In the genomic region with DNA sequence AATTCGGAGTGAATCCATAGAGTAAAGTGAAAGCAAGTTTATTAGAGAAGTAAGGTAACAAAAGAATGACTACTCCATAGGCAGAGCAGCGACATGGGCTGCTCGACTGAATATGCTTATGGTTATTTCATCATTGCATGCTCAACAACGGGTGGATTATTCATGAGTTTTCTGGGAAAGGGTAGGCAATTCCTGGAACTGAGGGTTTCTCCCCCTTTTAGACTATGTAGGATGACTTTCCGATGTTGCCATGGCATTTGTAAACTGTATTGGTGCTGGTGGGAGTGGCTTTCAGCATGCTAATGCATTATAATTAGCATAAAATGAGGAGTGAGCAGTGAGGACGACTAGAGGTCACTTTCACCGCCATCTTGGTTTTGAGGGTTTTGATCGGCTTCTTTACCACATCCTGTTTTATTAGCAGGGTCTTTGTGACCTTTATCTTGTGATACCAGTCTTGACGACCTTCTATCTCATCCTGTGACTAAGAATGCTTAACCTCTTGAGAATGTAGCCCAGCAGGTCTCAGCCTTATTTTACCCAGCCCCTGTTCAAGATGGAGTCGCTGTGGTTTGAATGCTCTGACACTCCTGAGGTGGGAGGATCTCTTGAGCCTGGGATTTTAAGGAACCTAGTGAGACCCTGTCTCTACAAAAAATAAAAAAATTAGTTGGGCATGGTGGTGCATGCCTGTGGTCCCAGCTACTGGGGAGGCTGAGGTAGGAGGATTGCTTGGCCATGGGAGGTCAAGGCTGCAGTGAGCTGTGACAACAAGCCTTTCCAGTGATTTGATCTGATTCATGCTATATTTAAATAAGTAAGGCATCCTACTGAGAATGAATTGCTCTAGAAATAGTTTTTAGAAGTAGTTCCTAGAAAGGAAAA, we compare ENCODE assay signal across 24 cellular contexts. TPM values are rescaled to one million over a fixed set of nuclear protein-coding genes. Genes with fewer than 3 reads are reported as not detected.
"Had no signal": no experiment of that assay in that cellular context is flagged by ENCODE, and none has a peak within 500 bp of the region (broad histone marks: within the 10 kb centered on the region; RNA-seq: fewer than 3 reads in every experiment).

No MANE protein-coding gene starts in this region.

- H3K4me1 Mint-ChIP-seq: naive thymus-derived CD4-positive, alpha-beta T cell; stimulated activated memory B cell treated with anti-CD40 and anti-IgM and Interleukin-4, amounts not matched to agents 10 μg/mL and 1 μg/mL and 100 μg/mL, for 72 hours had no signal

- FAIRE-seq: pancreas had no signal

- H3K4me3 Mint-ChIP-seq: naive thymus-derived CD4-positive, alpha-beta T cell; natural killer cell treated with Interleukin-12 subunit alpha and Interleukin-12 subunit beta and Interleukin-15 and Interleukin-18, amount 100 ng/mL, for 72 hours; stimulated activated memory B cell treated with anti-CD40 and anti-IgM and Interleukin-4, amounts not matched to agents 10 μg/mL and 1 μg/mL and 100 μg/mL, for 72 hours; type B pancreatic cell had no signal

- H2AFZ ChIP-seq: hepatocyte had no signal

- H3K36me3 ChIP-seq: left ventricle myocardium inferior, pancreas, right atrium auricular region, right lobe of liver, suprapubic skin, thoracic aorta, tibial artery, vagina had no signal

- H3K27me3 Mint-ChIP-seq: type B pancreatic cell had no signal

- H3K36me3 Mint-ChIP-seq: naive thymus-derived CD4-positive, alpha-beta T cell; natural killer cell treated with Interleukin-12 subunit alpha and Interleukin-12 subunit beta and Interleukin-15 and Interleukin-18, amount 100 ng/mL, for 72 hours; stimulated activated memory B cell treated with anti-CD40 and anti-IgM and Interleukin-4, amounts not matched to agents 10 μg/mL and 1 μg/mL and 100 μg/mL, for 72 hours; type B pancreatic cell had no signal

- H3K4me1 ChIP-seq: left ventricle myocardium inferior, pancreas, right atrium auricular region, right lobe of liver, suprapubic skin, tibial artery, vagina had no signal

- H3K27ac Mint-ChIP-seq: naive thymus-derived CD4-positive, alpha-beta T cell; natural killer cell treated with Interleukin-12 subunit alpha and Interleukin-12 subunit beta and Interleukin-15 and Interleukin-18, amount 100 ng/mL, for 72 hours; stimulated activated memory B cell treated with anti-CD40 and anti-IgM and Interleukin-4, amounts not matched to agents 10 μg/mL and 1 μg/mL and 100 μg/mL, for 72 hours; type B pancreatic cell had no signal

- H3K4me2 ChIP-seq: hepatocyte had no signal

- H3K27ac ChIP-seq: hepatocyte, left ventricle myocardium inferior, pancreas, right atrium auricular region, right lobe of liver, suprapubic skin, thoracic aorta, tibial artery, vagina had no signal

- H3K9me3 ChIP-seq: left ventricle myocardium inferior, mucosa of descending colon, pancreas, right atrium auricular region, right lobe of liver, suprapubic skin, thoracic aorta, tibial artery, vagina had no signal

- H3K4me3 ChIP-seq: hepatocyte, left ventricle myocardium inferior, lung, mucosa of descending colon, pancreas, right atrium auricular region, right lobe of liver, smooth muscle cell, suprapubic skin, thoracic aorta, tibial artery, vagina had no signal

- DNase-seq: islet precursor cell; left ventricle myocardium inferior; midbrain; mucosa of descending colon; naive thymus-derived CD4-positive, alpha-beta T cell; pancreas; posterior cingulate gyrus; right lobe of liver; stimulated activated CD4-positive, alpha-beta T cell treated with anti-CD3 and anti-CD28 coated beads, Interleukin-1b, Interleukin-23, amount 100 ng/mL, for 48 hours; stimulated activated CD4-positive, alpha-beta T cell treated with anti-CD3 and anti-CD28 coated beads, Interleukin-2, amount 100 ng/mL, for 48 hours; stimulated activated CD4-positive, alpha-beta T cell treated with anti-CD3 and anti-CD28 coated beads, Interleukin-4, amount 100 ng/mL, for 4 hours; stimulated activated CD8-positive, alpha-beta memory T cell treated with anti-CD3 and anti-CD28 coated beads, Interleukin-4, amount 100 ng/mL, for 48 hours; stimulated activated naive CD4-positive, alpha-beta T cell treated with Interleukin-2 at 50 U/mL for 16 hours; tibial artery had no signal

- ATAC-seq: mucosa of descending colon; naive thymus-derived CD4-positive, alpha-beta T cell; natural killer cell treated with Interleukin-12 subunit alpha and Interleukin-12 subunit beta and Interleukin-15 and Interleukin-18, amount 100 ng/mL, for 72 hours; pancreas; stimulated activated memory B cell treated with anti-CD40 and anti-IgM and Interleukin-4, amounts not matched to agents 10 μg/mL and 1 μg/mL and 100 μg/mL, for 72 hours had no signal

- H3K9me3 Mint-ChIP-seq: natural killer cell treated with Interleukin-12 subunit alpha and Interleukin-12 subunit beta and Interleukin-15 and Interleukin-18, amount 100 ng/mL, for 72 hours; stimulated activated memory B cell treated with anti-CD40 and anti-IgM and Interleukin-4, amounts not matched to agents 10 μg/mL and 1 μg/mL and 100 μg/mL, for 72 hours; type B pancreatic cell had no signal

- H3K27me3 ChIP-seq: hepatocyte, pancreas, right atrium auricular region, right lobe of liver, suprapubic skin, vagina had no signal

- H3K79me2 ChIP-seq: hepatocyte had no signal

RNA-seq across cellular contexts. Expression of a gene that starts 9.5 kb away (rescaled TPM):
- total RNA-seq: naive thymus-derived CD4-positive, alpha-beta T cell had no signal
